In the genomic region with DNA sequence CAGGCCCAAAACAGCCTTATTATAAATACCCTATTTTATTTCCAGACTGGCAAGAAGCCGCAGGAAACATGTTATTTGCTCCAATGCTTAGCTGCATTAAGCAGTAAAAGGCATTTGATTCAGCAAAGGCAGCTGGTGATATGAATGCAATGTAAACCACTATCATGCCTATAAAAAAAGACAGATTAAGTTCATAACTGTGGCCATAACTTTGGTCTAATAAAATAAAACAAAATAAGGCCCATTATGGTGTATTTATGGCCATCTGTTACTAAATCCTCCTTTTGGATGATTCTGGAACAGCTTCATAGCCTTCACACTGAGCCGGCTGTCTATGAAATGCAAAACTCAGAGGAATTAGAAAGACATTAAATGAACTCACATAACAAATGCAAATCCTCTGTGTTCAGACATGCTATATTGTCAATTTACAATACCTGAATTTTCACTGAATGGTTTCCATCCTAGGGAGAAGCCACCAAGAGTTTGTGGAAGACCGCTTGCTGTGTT, we compare ENCODE assay signal across 28 cellular contexts.
"Had no signal": no experiment of that assay in that cellular context is flagged by ENCODE, and none has a peak within 500 bp of the region (broad histone marks: within the 10 kb centered on the region; RNA-seq: fewer than 3 reads in every experiment).

No MANE protein-coding gene starts in this region.

- H2AFZ ChIP-seq: parathyroid adenoma had no signal

- H3K79me2 ChIP-seq: parathyroid adenoma had no signal

- ATAC-seq: heart right ventricle, mucosa of descending colon, psoas muscle had no signal

- H3K36me3 ChIP-seq: breast epithelium, esophagus muscularis mucosa, heart right ventricle, left ventricle myocardium inferior, sigmoid colon, tibial nerve had no signal

- H3K9me3 ChIP-seq: breast epithelium, esophagus muscularis mucosa, heart right ventricle, left ventricle myocardium inferior, mucosa of descending colon, psoas muscle, sigmoid colon, tibial nerve had no signal

- H3K4me1 ChIP-seq: breast epithelium, esophagus muscularis mucosa, heart right ventricle, left ventricle myocardium inferior, parathyroid adenoma, psoas muscle, sigmoid colon, tibial nerve had no signal

- FAIRE-seq: islet of Langerhans had no signal

- H3K27me3 ChIP-seq: breast epithelium, esophagus muscularis mucosa, heart right ventricle, sigmoid colon, tibial nerve had no signal

- H3K4me3 ChIP-seq: breast epithelium, esophagus muscularis mucosa, heart right ventricle, left ventricle myocardium inferior, lung, mucosa of descending colon, psoas muscle, sigmoid colon, tibial nerve had no signal

- DNase-seq: activated CD4-positive, alpha-beta memory T cell treated with anti-CD3 and anti-CD28 coated beads, Interleukin-2, amount 10 ng/mL, durations not matched to agents 7 days and 5 days; activated CD4-positive, alpha-beta T cell treated with anti-CD3 and anti-CD28 coated beads, Interleukin-2, amount 10 ng/mL, durations not matched to agents 7 days and 5 days; activated CD4-positive, CD25-positive, alpha-beta regulatory T cell treated with anti-CD3 and anti-CD28 coated beads, Interleukin-2, amount 50 U/mL, for 72 hours; activated CD8-positive, alpha-beta memory T cell treated with anti-CD3 and anti-CD28 coated beads, Interleukin-2, amount 50 U/mL, for 48 hours; activated gamma-delta T cell treated with Interleukin-2 at 50 U/mL for 16 hours; activated naive CD4-positive, alpha-beta T cell treated with anti-CD3 and anti-CD28 coated beads, Interleukin-2, amount 50 U/mL, for 16 hours; activated T-cell treated with anti-CD3 and anti-CD28 coated beads, Interleukin-2, amount 50 U/mL, for 24 hours; amniotic stem cell; endodermal cell; foreskin melanocyte; heart right ventricle; left ventricle myocardium inferior; mesendoderm; mucosa of descending colon; naive B cell; nucleus accumbens; psoas muscle; sigmoid colon; stimulated activated CD4-positive, alpha-beta T cell treated with anti-CD3 and anti-CD28 coated beads, Interleukin-15, amount 100 ng/mL, for 24 hours; stimulated activated CD4-positive, alpha-beta T cell treated with anti-CD3 and anti-CD28 coated beads, Interleukin-2, amount 100 ng/mL, for 24 hours; stimulated activated naive CD4-positive, alpha-beta T cell treated with Interleukin-2 at 50 U/mL for 16 hours; T-helper 2 cell had no signal

- H3K27ac ChIP-seq: breast epithelium, esophagus muscularis mucosa, heart right ventricle, left ventricle myocardium inferior, parathyroid adenoma, psoas muscle, sigmoid colon, tibial nerve had no signal
